ENCODE assay signal across 22 cellular contexts in genomic region chr4:156805696-156806095, GRCh38.
A peak's percentile ranks its signal among the peaks of the same experiment; 100 is the strongest.
DNase-seq lines count a peak whose midpoint lies in the region; TF ChIP-seq lines count a peak whose summit lies in the region.
"Had no signal": no experiment of that assay in that cellular context is flagged by ENCODE, and none has a peak within 500 bp of the region (broad histone marks: within the 10 kb centered on the region; RNA-seq: fewer than 3 reads in every experiment).

No MANE protein-coding gene starts in this region.

- H3K9me3 ChIP-seq in A673 (ENCODE audit: low read depth, low read length, poor library complexity, severe bottlenecking) (no peaks in the 10 kb centered on the region), Caco-2 (no peaks in the 10 kb centered on the region)
- H3K9me3 ChIP-seq: A549, esophagus squamous epithelium, heart right ventricle, pancreas, tibial artery had no signal

- POLR2A ChIA-PET in A673 (lab: Charles Lee; ENCODE audit: low non-redundant PET) (no interaction called here), RWPE1 (lab: Yijun Ruan, JAX; ENCODE audit: low non-redundant PET) (no interaction called here), Caco-2 (lab: Charles Lee) (no interaction called here)

- no peak overlapping the region for H3K27ac Mint-ChIP-seq in Caco-2 (ENCODE audit: unreplicated experiment)
- H3K27ac Mint-ChIP-seq: activated B cell treated with CpG ODN at 0.5 μM for 24 hours; dendritic cell treated with granulocyte-macrophage colony-stimulating factor and Interleukin-4, amounts not matched to agents 40 ng/mL and 50 ng/mL, for 4 days; H9; stimulated activated effector memory CD8-positive, alpha-beta T cell treated with anti-CD3 and anti-CD28 coated beads, Interleukin-12 subunit alpha, Interleukin-12 subunit beta, amount 100 ng/mL, for 72 hours had no signal

- no peaks in the 10 kb centered on the region for H3K27me3 Mint-ChIP-seq in Caco-2 (ENCODE audit: insufficient read depth, unreplicated experiment)
- H3K27me3 Mint-ChIP-seq: activated B cell treated with CpG ODN at 0.5 μM for 24 hours; dendritic cell treated with granulocyte-macrophage colony-stimulating factor and Interleukin-4, amounts not matched to agents 40 ng/mL and 50 ng/mL, for 4 days had no signal

- TF ChIP-seq CTCF in A673 (conservative IDR thresholded peaks at IDR 0.05; ENCODE audit: low read depth, low read length) (no peak), RWPE1 (conservative IDR thresholded peaks at IDR 0.05; ENCODE audit: low read depth) (no peak), Caco-2 (IDR thresholded peaks at IDR 0.05; ENCODE audit: insufficient read depth in 1 of 2, low read depth in 1 of 2, low read length in 1 of 2, severe bottlenecking in 1 of 2, unreplicated experiment in 1 of 2) (no peak)

- no peaks in the 10 kb centered on the region for H3K36me3 ChIP-seq in A673 (ENCODE audit: insufficient read depth, low read length, poor library complexity, severe bottlenecking)
- no peaks in the 10 kb centered on the region for H3K36me3 ChIP-seq in Caco-2 (ENCODE audit: control insufficient read depth, insufficient read depth, low read length)
- H3K36me3 ChIP-seq: esophagus squamous epithelium, heart right ventricle, pancreas, tibial artery had no signal

- peaks cover 14% of the 10 kb centered on the region for H3K4me1 ChIP-seq in A673 (ENCODE audit: insufficient read depth, low read length, poor library complexity, severe bottlenecking)
- H3K4me1 ChIP-seq in Caco-2 = no peaks in the 10 kb centered on the region
- H3K4me1 ChIP-seq: A549, esophagus squamous epithelium, pancreas had no signal

- no peak overlapping the region for H3K27ac ChIP-seq in A673 (ENCODE audit: low read depth, low read length, poor library complexity, severe bottlenecking)
- no peak overlapping the region for H3K27ac ChIP-seq in RWPE1
- no peak overlapping the region for H3K27ac ChIP-seq in caudate nucleus (ENCODE audit: low read depth, low read length)
- H3K27ac ChIP-seq: A549, esophagus squamous epithelium, heart right ventricle, pancreas, tibial artery had no signal

- H3K27me3 ChIP-seq in A673 (replicated peaks; ENCODE audit: insufficient read depth, low read depth, low read length, poor library complexity) (no peaks in the 10 kb centered on the region), Caco-2 (replicated peaks; ENCODE audit: control insufficient read depth, insufficient read depth, low read length) (no peaks in the 10 kb centered on the region)
- H3K27me3 ChIP-seq: esophagus squamous epithelium, heart right ventricle, pancreas, tibial artery had no signal

- H3K4me1 Mint-ChIP-seq in Caco-2 (ENCODE audit: low read depth, unreplicated experiment) = no peaks in the 10 kb centered on the region
- H3K4me1 Mint-ChIP-seq: activated B cell treated with CpG ODN at 0.5 μM for 24 hours; stimulated activated effector memory CD8-positive, alpha-beta T cell treated with anti-CD3 and anti-CD28 coated beads, Interleukin-12 subunit alpha, Interleukin-12 subunit beta, amount 100 ng/mL, for 72 hours had no signal

- intact Hi-C loops in A673 (cut with micrococcal nuclease; ENCODE audit: unreplicated experiment) (no loop called here), Caco-2 (cut with micrococcal nuclease; ENCODE audit: unreplicated experiment) (no loop called here)

- DNase-seq in A673 (ENCODE audit: low spot score) = peak; percentile 54
- DNase-seq in M059J (ENCODE audit: low read depth) = peak; percentile 54
- DNase-seq in RWPE1 (ENCODE audit: low spot score) = peak; percentile 20
- DNase-seq in iris pigment epithelial cell (ENCODE audit: low read depth) = peak; percentile 51
- no peak for DNase-seq in ureter (ENCODE audit: low spot score)
- DNase-seq in caudate nucleus (lab: John Stamatoyannopoulos, UW) = no peak
- DNase-seq in NCI-H2081 (lab: John Stamatoyannopoulos, UW) = no peak
- no peak for DNase-seq in Caco-2
- DNase-seq: activated B cell treated with CpG ODN at 0.5 μM for 24 hours; activated effector memory CD4-positive, alpha-beta T cell treated with Interleukin-2 at 50 U/mL for 16 hours; anterior cingulate cortex; esophagus squamous epithelium; H9; heart right ventricle; NCI-H2227 treated with DMSO at 0.1 percent for 48 hours; pancreas; T-helper 1 cell; tibial artery had no signal

- no peaks in the 10 kb centered on the region for H3K9me3 Mint-ChIP-seq in Caco-2 (ENCODE audit: unreplicated experiment)
- H3K9me3 Mint-ChIP-seq: activated B cell treated with CpG ODN at 0.5 μM for 24 hours; dendritic cell treated with granulocyte-macrophage colony-stimulating factor and Interleukin-4, amounts not matched to agents 40 ng/mL and 50 ng/mL, for 4 days; H9 had no signal

- H3K4me3 Mint-ChIP-seq in Caco-2 (ENCODE audit: unreplicated experiment) = no peak overlapping the region
- H3K4me3 Mint-ChIP-seq: activated B cell treated with CpG ODN at 0.5 μM for 24 hours; dendritic cell treated with granulocyte-macrophage colony-stimulating factor and Interleukin-4, amounts not matched to agents 40 ng/mL and 50 ng/mL, for 4 days; H9; stimulated activated effector memory CD8-positive, alpha-beta T cell treated with anti-CD3 and anti-CD28 coated beads, Interleukin-12 subunit alpha, Interleukin-12 subunit beta, amount 100 ng/mL, for 72 hours had no signal

- H3K36me3 Mint-ChIP-seq in Caco-2 (ENCODE audit: insufficient read depth, unreplicated experiment) = no peaks in the 10 kb centered on the region
- H3K36me3 Mint-ChIP-seq: stimulated activated effector memory CD8-positive, alpha-beta T cell treated with anti-CD3 and anti-CD28 coated beads, Interleukin-12 subunit alpha, Interleukin-12 subunit beta, amount 100 ng/mL, for 72 hours had no signal

- no TSS peak for BruUV-seq in A673 (replicated peaks; lab: Mats Ljungman, UMichigan)
- no TSS peak for BruUV-seq in Caco-2 (replicated peaks; lab: Mats Ljungman, UMichigan)

- H3K4me3 ChIP-seq in A673 (ENCODE audit: low read depth, low read length, poor library complexity, severe bottlenecking) (no peak overlapping the region), Caco-2 (ENCODE audit: low read depth, low read length) (no peak overlapping the region)
- H3K4me3 ChIP-seq: A549, esophagus squamous epithelium, heart right ventricle, pancreas, smooth muscle cell, tibial artery had no signal

- CTCF ChIA-PET in A673 (lab: Charles Lee) (no interaction called here), RWPE1 (lab: Yijun Ruan, JAX) (interaction anchor here (0.7 kb wide), 1 partner anchor 62 kb away, joined by 3 read pairs; no protein-coding TSS in a partner anchor), Caco-2 (lab: Charles Lee) (no interaction called here)

Comparison
In these comparisons a context has a peak if more than half of its experiments do, and no peak if none do; other contexts are left out.
1. DNase-seq: peak in A673 (single experiment), M059J (single experiment), RWPE1 (single experiment) and iris pigment epithelial cell (single experiment); none in ureter (single experiment), caudate nucleus (0 of 61), NCI-H2081 (0 of 2) and Caco-2 (0 of 2).